In genomic region chr2:152098033-152098797, GRCh38 we compare ENCODE assay signal across 8 cellular contexts. TPM values are rescaled to one million over a fixed set of nuclear protein-coding genes. Genes with fewer than 3 reads are reported as not detected.
DNase-seq lines count a peak whose midpoint lies in the region.

No MANE protein-coding gene starts in this region.

- H3K4me1 ChIP-seq in HUES48 (ENCODE audit: control insufficient read depth, insufficient read depth, low read length), result peaks cover 8% of the 10 kb centered on the region; the same call in 1 of the 2 replicates
- H3K4me1 ChIP-seq in skeletal muscle satellite cell (ENCODE audit: control insufficient read depth, insufficient read depth, low read length), result peaks cover 25% of the 10 kb centered on the region

- peak; percentile 36 for DNase-seq in NCI-H748 (lab: John Stamatoyannopoulos, UW; ENCODE audit: unreplicated experiment)
- DNase-seq in NCI-H748 treated with DMSO at 0.1 percent for 48 hours (lab: John Stamatoyannopoulos, UW), result no peak
- no peak for DNase-seq in SKM-1 treated with dmso at 0.1 percent for 144 hours (lab: John Stamatoyannopoulos, UW; ENCODE audit: unreplicated experiment)
- DNase-seq in NCI-H1436 (lab: John Stamatoyannopoulos, UW), result no peak

- H3K9me3 ChIP-seq in HUES48 (ENCODE audit: control insufficient read depth, insufficient read depth, low read length) (no peaks in the 10 kb centered on the region), skeletal muscle satellite cell (replicated peaks; ENCODE audit: low read length) (no peaks in the 10 kb centered on the region)

- no peaks in the 10 kb centered on the region for H3K36me3 ChIP-seq in HUES48 (ENCODE audit: control insufficient read depth, insufficient read depth, low read length)
- H3K36me3 ChIP-seq in skeletal muscle satellite cell (ENCODE audit: insufficient read depth, low read length), result no peaks in the 10 kb centered on the region

- H3K27ac ChIP-seq in HUES48 (ENCODE audit: low read depth, low read length), result no peak overlapping the region
- peak overlapping the region; percentile 59 for H3K27ac ChIP-seq in angular gyrus (ENCODE audit: low read depth, low read length)

- H3K4me2 ChIP-seq in skeletal muscle satellite cell (ENCODE audit: low read length), result peak overlapping the region; percentile 77

- H3K4me3 ChIP-seq in HUES48 (ENCODE audit: low read depth, low read length) (peak overlapping the region; percentile 71), iPS-11a (ENCODE audit: low read depth, low read length) (peak overlapping the region; percentile 62), skeletal muscle satellite cell (ENCODE audit: low read length) (peak overlapping the region; percentile 51)

- H3K9ac ChIP-seq in HUES48 (ENCODE audit: low read depth, low read length), result no peak overlapping the region
- H3K9ac ChIP-seq in skeletal muscle satellite cell (ENCODE audit: low read depth, low read length), result no peak overlapping the region

- peaks cover 59% of the 10 kb centered on the region for H3K27me3 ChIP-seq in HUES48 (ENCODE audit: control insufficient read depth, insufficient read depth, low read length)
- peaks cover 68% of the 10 kb centered on the region for H3K27me3 ChIP-seq in skeletal muscle satellite cell (ENCODE audit: control insufficient read depth, insufficient read depth, low read length)

RNA-seq across cellular contexts. Expression of gene CACNB4, which starts 0.6 kb away (rescaled TPM):
- total RNA-seq in skeletal muscle satellite cell (2012; rRNA removed), result 0.25 and 0.44 TPM in 2 replicates
